In genomic region chr9:73806876-73807275, GRCh38 we compare ENCODE assay signal across 25 cellular contexts.
"Had no signal": no experiment of that assay in that cellular context is flagged by ENCODE, and none has a peak within 500 bp of the region (broad histone marks: within the 10 kb centered on the region; RNA-seq: fewer than 3 reads in every experiment).

No MANE protein-coding gene starts in this region.

- H3K4me1 ChIP-seq: adrenal gland, body of pancreas had no signal

- H3K27me3 ChIP-seq: adrenal gland, body of pancreas had no signal

- H3K36me3 ChIP-seq: adrenal gland, WERI-Rb-1 had no signal

- H3K27ac ChIP-seq: adrenal gland, body of pancreas, WERI-Rb-1 had no signal

- H3K4me3 ChIP-seq: adrenal gland, body of pancreas had no signal

- DNase-seq: activated CD4-positive, alpha-beta memory T cell treated with anti-CD3 and anti-CD28 coated beads, Interleukin-2, amount 10 ng/mL, durations not matched to agents 7 days and 5 days; activated CD4-positive, alpha-beta T cell treated with anti-CD3 and anti-CD28 coated beads for 36 hours; activated CD4-positive, alpha-beta T cell treated with anti-CD3 and anti-CD28 coated beads, Interleukin-2, amount 50 U/mL, for 1 hour; activated gamma-delta T cell treated with Interleukin-2 at 50 U/mL for 16 hours; activated naive CD4-positive, alpha-beta T cell treated with anti-CD3 and anti-CD28 coated beads, Interleukin-2, amount 10 ng/mL, durations not matched to agents 7 days and 5 days; activated naive CD8-positive, alpha-beta T cell treated with anti-CD3 and anti-CD28 coated beads for 36 hours; activated T-cell treated with anti-CD3 and anti-CD28 coated beads for 4 hours; activated T-cell treated with anti-CD3 and anti-CD28 coated beads, Interleukin-2, amount 50 U/mL, for 48 hours; adrenal gland; aorta; body of pancreas; KG1; NCI-H1048; NCI-H1417; NCI-H1930; NCI-H2107; NCI-H2171 treated with DMSO at 0.1 percent for 48 hours; NCI-H345; NCI-H510A; NCI-H526 treated with DMSO at 0.1 percent for 48 hours; NCI-H82; SIG-M5; T-helper 17 cell; T-helper 9 cell; WERI-Rb-1 had no signal

- ATAC-seq: activated CD4-positive, alpha-beta T cell treated with anti-CD3 and anti-CD28 coated beads for 36 hours; body of pancreas; T-helper 17 cell had no signal

- H3K9me3 ChIP-seq: adrenal gland, body of pancreas had no signal
